Comparison of ENCODE assay signal across 14 cellular contexts in genomic region chr20:53923745-53924369, GRCh38.
DNase-seq lines count a peak whose midpoint lies in the region; ATAC-seq and TF ChIP-seq lines count a peak whose summit lies in the region.
"Had no signal": no experiment of that assay in that cellular context is flagged by ENCODE, and none has a peak within 500 bp of the region (broad histone marks: within the 10 kb centered on the region; RNA-seq: fewer than 3 reads in every experiment).

No MANE protein-coding gene starts in this region.

- H3K9me3 Mint-ChIP-seq in MCF 10A (ENCODE audit: unreplicated experiment) = no peaks in the 10 kb centered on the region
- no peaks in the 10 kb centered on the region for H3K9me3 Mint-ChIP-seq in activated B cell treated with CpG ODN at 0.5 μM for 24 hours
- H3K9me3 Mint-ChIP-seq: naive thymus-derived CD8-positive, alpha-beta T cell had no signal

- no peaks in the 10 kb centered on the region for H3K79me2 ChIP-seq in mammary epithelial cell (ENCODE audit: insufficient read depth, low read length)

- no TSS peak for BruUV-seq in mammary epithelial cell (replicated peaks; lab: Mats Ljungman, UMichigan)
- no TSS peak for BruUV-seq in MCF 10A (replicated peaks; lab: Mats Ljungman, UMichigan)

- H3K27me3 ChIP-seq in mammary epithelial cell (ENCODE audit: insufficient read depth, low read length) = no peaks in the 10 kb centered on the region
- no peaks in the 10 kb centered on the region for H3K27me3 ChIP-seq in lower lobe of right lung (ENCODE audit: low read depth)
- no peaks in the 10 kb centered on the region for H3K27me3 ChIP-seq in transverse colon

- in situ Hi-C loops in mammary epithelial cell (cut with MboI; ENCODE audit: low sequenced_read_pairs in 2 of 2) = loop anchor here in 1 of 2 donors (25.0 kb wide), 1 partner anchor 162 kb away; no protein-coding TSS in a partner anchor
- in situ Hi-C loops in transverse colon (cut with MboI; ENCODE audit: low pct_ligation_motif_present in 1 of 4, low pct_unique_long_range_greater_than_20kb in 1 of 4, low sequenced_read_pairs in 3 of 4) = loop anchor here in 2 of 4 donors (5.0 to 25.0 kb wide), 2 partner anchors 337 to 347 kb away; partner anchors contain the start of gene ZNF217 (in 1 of the 2)
- in situ Hi-C loops in GM13977 (cut with MboI; ENCODE audit: low pct_unique_long_range_greater_than_20kb, low sequenced_read_pairs, unreplicated experiment) = loop anchor here (25.0 kb wide), 1 partner anchor 187 kb away; no protein-coding TSS in a partner anchor

- TF ChIP-seq CTCF in mammary epithelial cell (conservative IDR thresholded peaks at IDR 0.05 in 1 of 2, IDR thresholded peaks at IDR 0.05 in 1 of 2; ENCODE audit: extremely low read depth in 1 of 2, insufficient read depth in 1 of 2, low read depth in 1 of 2, low read length in 2 of 2) (no peak), MCF 10A (IDR thresholded peaks at IDR 0.05; ENCODE audit: unreplicated experiment) (no peak), activated B cell treated with CpG ODN at 0.5 μM for 24 hours (IDR thresholded peaks at IDR 0.05) (no peak), lower lobe of right lung (IDR thresholded peaks at IDR 0.05) (no peak), transverse colon (IDR thresholded peaks at IDR 0.05) (no peak), GM13977 (IDR thresholded peaks at IDR 0.05; ENCODE audit: extremely low read depth, insufficient read depth, missing control alignments) (no peak)

- 98% methylated on average over 6 of the region's 6 CpGs for WGBS in mammary epithelial cell (ENCODE audit: low coverage, missing lambda C conversion rate)
- WGBS in transverse colon (ENCODE audit: low coverage in 1 of 2), 2 donors = 87 to 90% methylated on average over 6 of the region's 6 CpGs

- H3K4me3 ChIP-seq in mammary epithelial cell (replicated peaks in 1 of 3; ENCODE audit: insufficient read depth in 1 of 3, low read depth in 2 of 3, low read length in 3 of 3) (no peak overlapping the region), lower lobe of right lung (no peak overlapping the region), transverse colon (no peak overlapping the region)

- H3K36me3 ChIP-seq in mammary epithelial cell (ENCODE audit: insufficient read depth, low read length) (no peaks in the 10 kb centered on the region), lower lobe of right lung (no peaks in the 10 kb centered on the region), transverse colon (no peaks in the 10 kb centered on the region)

- H3K9ac ChIP-seq in mammary epithelial cell (ENCODE audit: insufficient read depth, low read length) = no peak overlapping the region
- H3K9ac ChIP-seq: SK-N-SH had no signal

- no peaks in the 10 kb centered on the region for H3K9me3 ChIP-seq in mammary epithelial cell (replicated peaks; ENCODE audit: insufficient read depth, low read length)
- H3K9me3 ChIP-seq in lower lobe of right lung = no peaks in the 10 kb centered on the region
- H3K9me3 ChIP-seq in transverse colon = no peaks in the 10 kb centered on the region
- H3K9me3 ChIP-seq: SK-N-SH had no signal

- intact Hi-C loops in mammary epithelial cell (cut with micrococcal nuclease) (no loop called here), MCF 10A (cut with micrococcal nuclease) (no loop called here), activated B cell treated with CpG ODN at 0.5 μM for 24 hours (cut with micrococcal nuclease) (no loop called here), lower lobe of right lung (cut with DNase I) (no loop called here), transverse colon (cut with DNase I; ENCODE audit: low total_unique reads) (no loop called here)

- DNase-seq in mammary epithelial cell (no peak), MCF 10A (ENCODE audit: unreplicated experiment) (no peak), activated B cell treated with CpG ODN at 0.5 μM for 24 hours (no peak), lower lobe of right lung (no peak), transverse colon (peak; percentile 4), GM13977 (ENCODE audit: low spot score) (no peak)
- no peak for DNase-seq in stimulated activated naive CD4-positive, alpha-beta T cell treated with Interleukin-2 at 50 U/mL for 16 hours (lab: John Stamatoyannopoulos, UW)
- no peak for DNase-seq in activated CD4-positive, CD25-positive, alpha-beta regulatory T cell (lab: John Stamatoyannopoulos, UW)
- DNase-seq: activated naive CD4-positive, alpha-beta T cell; left colon; naive thymus-derived CD8-positive, alpha-beta T cell; NCI-H146; SK-N-SH; stimulated activated naive CD8-positive, alpha-beta T cell treated with anti-CD3 and anti-CD28 coated beads, Interleukin-15, Interleukin-2, amounts not matched to agents 100 U/mL and 50 U/mL, for 24 hours had no signal

- H3K4me3 Mint-ChIP-seq in MCF 10A (ENCODE audit: unreplicated experiment) (no peak overlapping the region), activated B cell treated with CpG ODN at 0.5 μM for 24 hours (no peak overlapping the region)

- no peaks in the 10 kb centered on the region for H3K36me3 Mint-ChIP-seq in MCF 10A (ENCODE audit: insufficient read depth, unreplicated experiment)
- H3K36me3 Mint-ChIP-seq in activated B cell treated with CpG ODN at 0.5 μM for 24 hours (ENCODE audit: low read depth) = no peaks in the 10 kb centered on the region
- H3K36me3 Mint-ChIP-seq: naive thymus-derived CD8-positive, alpha-beta T cell had no signal

- H3K4me1 Mint-ChIP-seq in MCF 10A (ENCODE audit: insufficient read depth, unreplicated experiment) (peaks cover 15% of the 10 kb centered on the region), activated B cell treated with CpG ODN at 0.5 μM for 24 hours (peaks cover 76% of the 10 kb centered on the region)

- dilution Hi-C loops in mammary epithelial cell (cut with HindIII; ENCODE audit: low sequenced_read_pairs) = loop anchor here (25.0 kb wide), 1 partner anchor 162 kb away; no protein-coding TSS in a partner anchor

- no peak for TF ChIP-seq EP300 in transverse colon (IDR thresholded peaks at IDR 0.05; ENCODE audit: low read depth)

- H3K4me1 ChIP-seq in mammary epithelial cell (ENCODE audit: insufficient read depth, low read length) (peaks cover 20% of the 10 kb centered on the region), lower lobe of right lung (peaks cover 19% of the 10 kb centered on the region), transverse colon (peaks cover 7 to 25% (median 14%) of the 10 kb centered on the region in 4 donors)

- no peak for TF ChIP-seq POLR2A in transverse colon (IDR thresholded peaks at IDR 0.05)

- peak overlapping the region; percentile 36 for H2AFZ ChIP-seq in mammary epithelial cell (ENCODE audit: low read depth, low read length)

- no peak overlapping the region for H3K4me2 ChIP-seq in mammary epithelial cell (ENCODE audit: insufficient read depth, low read depth, low read length)
- H3K4me2 ChIP-seq: SK-N-SH had no signal

- H3K27ac ChIP-seq in mammary epithelial cell (ENCODE audit: insufficient read depth, low read depth, low read length) (no peak overlapping the region), lower lobe of right lung (peak overlapping the region; percentile 27), transverse colon (peak overlapping the region; percentile 23 to 62 (median 46))

- no peak overlapping the region for H3K27ac Mint-ChIP-seq in MCF 10A (ENCODE audit: low read depth, unreplicated experiment)
- H3K27ac Mint-ChIP-seq in activated B cell treated with CpG ODN at 0.5 μM for 24 hours = peak overlapping the region; percentile 75

- ATAC-seq in activated B cell treated with CpG ODN at 0.5 μM for 24 hours (ENCODE audit: low read depth) (no peak), lower lobe of right lung (no peak)
- ATAC-seq: naive thymus-derived CD8-positive, alpha-beta T cell; stimulated activated naive CD8-positive, alpha-beta T cell treated with anti-CD3 and anti-CD28 coated beads, Interleukin-15, Interleukin-2, amounts not matched to agents 100 U/mL and 50 U/mL, for 24 hours had no signal

- CTCF ChIA-PET in mammary epithelial cell (lab: Charles Lee; ENCODE audit: low non-redundant PET) = no interaction called here
- CTCF ChIA-PET in MCF 10A (lab: Yijun Ruan, JAX) = interaction anchor here (0.6 to 6.1 kb wide), 6 partner anchors 8 to 344 kb away, joined by 3 to 51 read pairs (median 4); no protein-coding TSS in a partner anchor
- CTCF ChIA-PET in activated B cell treated with CpG ODN at 0.5 μM for 24 hours (lab: Charles Lee) = interaction anchor here (0.6 to 6.1 kb wide), 4 partner anchors 8 to 346 kb away, joined by 3 to 45 read pairs (median 4); no protein-coding TSS in a partner anchor

- H4K20me1 ChIP-seq in mammary epithelial cell (ENCODE audit: insufficient read depth, low read length) = no peaks in the 10 kb centered on the region

- POLR2A ChIA-PET in MCF 10A (lab: Yijun Ruan, JAX) (interaction anchor here (0.5 to 3.4 kb wide), 7 partner anchors 8 to 411 kb away, joined by 3 to 50 read pairs (median 5); no protein-coding TSS in a partner anchor), activated B cell treated with CpG ODN at 0.5 μM for 24 hours (lab: Charles Lee) (interaction anchor here (0.6 to 11.3 kb wide), 8 partner anchors 11 to 332 kb away, joined by 3 to 182 read pairs (median 5); no protein-coding TSS in a partner anchor)

- H3K27me3 Mint-ChIP-seq in MCF 10A (ENCODE audit: insufficient read depth, unreplicated experiment) (no peaks in the 10 kb centered on the region), activated B cell treated with CpG ODN at 0.5 μM for 24 hours (no peaks in the 10 kb centered on the region)
- H3K27me3 Mint-ChIP-seq: naive thymus-derived CD8-positive, alpha-beta T cell had no signal
